Comparison of ENCODE assay signal across 14 cellular contexts in the genomic region with DNA sequence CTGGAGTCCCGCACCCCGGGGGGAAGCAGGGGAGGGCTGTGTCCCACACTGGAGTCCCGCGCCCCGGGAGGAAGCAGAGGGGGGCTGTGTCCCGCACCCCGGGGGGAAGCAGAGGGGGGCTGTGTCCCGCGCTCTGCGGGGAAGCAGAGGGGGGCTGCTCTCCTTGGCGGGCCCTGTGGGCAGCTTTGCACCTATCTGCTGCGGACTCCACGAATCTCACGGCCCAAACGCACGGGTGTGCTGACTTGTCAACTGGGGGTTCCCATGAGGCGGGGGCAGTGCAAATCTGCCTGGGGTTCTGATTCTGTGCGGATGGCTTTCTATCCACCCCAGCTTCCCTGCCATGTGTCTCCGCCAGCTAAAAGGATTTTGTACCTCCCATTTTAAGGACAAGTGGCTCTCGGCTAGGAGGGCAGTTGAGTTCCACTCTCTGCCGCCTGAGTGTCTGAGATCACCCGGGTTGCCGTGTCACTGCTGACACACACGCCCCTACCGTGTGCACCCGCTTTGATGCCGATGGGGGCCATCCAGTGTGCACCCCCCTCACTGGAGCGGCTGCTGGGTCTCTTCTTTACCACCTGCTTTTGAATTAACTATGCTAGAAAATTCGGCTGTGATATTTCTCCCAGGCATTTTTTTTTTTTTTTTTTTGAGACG. TPM values are rescaled to one million over a fixed set of nuclear protein-coding genes. Genes with fewer than 3 reads are reported as not detected.
DNase-seq lines count a peak whose midpoint lies in the region; ATAC-seq and TF ChIP-seq lines count a peak whose summit lies in the region.
"Had no signal": no experiment of that assay in that cellular context is flagged by ENCODE, and none has a peak within 500 bp of the region (broad histone marks: within the 10 kb centered on the region; RNA-seq: fewer than 3 reads in every experiment).

No MANE protein-coding gene starts in this region.

- no peak overlapping the region for H2AFZ ChIP-seq in trophoblast cell (ENCODE audit: insufficient read depth, low read length, poor library complexity)

- H2BK12ac ChIP-seq in trophoblast cell (ENCODE audit: low read length) = no peak overlapping the region

- no peaks in the 10 kb centered on the region for H3K27me3 ChIP-seq in left ventricle myocardium inferior (ENCODE audit: low read depth)
- H3K27me3 ChIP-seq in trophoblast cell (ENCODE audit: insufficient read depth, low read length) = no peaks in the 10 kb centered on the region

- no peaks in the 10 kb centered on the region for H3K36me3 Mint-ChIP-seq in chondrocyte (ENCODE audit: low read depth)
- H3K36me3 Mint-ChIP-seq in T-helper 17 cell (ENCODE audit: low read depth) = no peaks in the 10 kb centered on the region

- ATAC-seq in Right ventricle myocardium superior (ENCODE audit: poor library complexity) (no peak), GM21723 (IDR thresholded peaks at IDR 0.05; ENCODE audit: unreplicated experiment) (no peak), T-helper 17 cell (no peak)
- ATAC-seq: A549 had no signal

- H3K4me2 ChIP-seq in trophoblast cell (ENCODE audit: low read length) = no peak overlapping the region
- H3K4me2 ChIP-seq: A549 had no signal

- H2AK5ac ChIP-seq in trophoblast cell (ENCODE audit: low read length) = no peak overlapping the region

- H4K8ac ChIP-seq in trophoblast cell (ENCODE audit: low read depth, low read length) = no peak overlapping the region

- H3K4me1 ChIP-seq in left ventricle myocardium inferior = peaks cover 37% of the 10 kb centered on the region
- peaks cover 0 to 2% of the 10 kb centered on the region in 2 experiments for H3K4me1 ChIP-seq in trophoblast cell (ENCODE audit: control insufficient read depth in 1 of 2, insufficient read depth in 2 of 2, low read length in 2 of 2)
- H3K4me1 ChIP-seq: A549 had no signal

- H3K27ac Mint-ChIP-seq in chondrocyte (ENCODE audit: unreplicated experiment) (no peak overlapping the region), T-helper 17 cell (no peak overlapping the region)
- H3K27ac Mint-ChIP-seq: CD8-positive, alpha-beta memory T cell; HFFc6 had no signal

- H3K18ac ChIP-seq in trophoblast cell (ENCODE audit: low read length) = peak overlapping the region; percentile 85

- H3K23ac ChIP-seq in trophoblast cell (ENCODE audit: low read length) = no peak overlapping the region

- H3K27ac ChIP-seq in left ventricle myocardium inferior (replicated peaks) (no peak overlapping the region), trophoblast cell (ENCODE audit: low read depth, low read length) (no peak overlapping the region)
- H3K27ac ChIP-seq: A549 had no signal

- DNase-seq in left ventricle myocardium inferior (peak; percentile 5), Right ventricle myocardium superior (no peak), chondrocyte (ENCODE audit: low spot score) (peak; percentile 76), trophoblast cell (no peak), SKM-1 treated with dmso at 0.1 percent for 144 hours (lab: John Stamatoyannopoulos, UW; ENCODE audit: unreplicated experiment) (no peak), T-helper 17 cell (no peak)
- DNase-seq: DMS53, HFFc6, KG1, NCI-H1694 treated with DMSO at 0.1 percent for 48 hours, NCI-H2227 treated with DMSO at 0.1 percent for 48 hours had no signal

- no peak overlapping the region for H2BK120ac ChIP-seq in trophoblast cell (ENCODE audit: insufficient read depth, low read length, poor library complexity)

- H3K27me3 Mint-ChIP-seq in chondrocyte (ENCODE audit: low read depth) (no peaks in the 10 kb centered on the region), T-helper 17 cell (no peaks in the 10 kb centered on the region)
- H3K27me3 Mint-ChIP-seq: CD8-positive, alpha-beta memory T cell had no signal

- H4K12ac ChIP-seq in trophoblast cell (ENCODE audit: low read depth, low read length) = no peak overlapping the region

- no peak overlapping the region for H3K4me3 ChIP-seq in left ventricle myocardium inferior
- H3K4me3 ChIP-seq in trophoblast cell (ENCODE audit: low read depth, low read length) = no peak overlapping the region
- H3K4me3 ChIP-seq: A549 had no signal

- TF ChIP-seq CTCF in left ventricle myocardium inferior (IDR thresholded peaks at IDR 0.05; ENCODE audit: borderline replicate concordance) (no peak), chondrocyte (IDR thresholded peaks at IDR 0.05) (no peak)

- peaks cover 28% of the 10 kb centered on the region for H3K4me1 Mint-ChIP-seq in chondrocyte (ENCODE audit: low read depth)
- H3K4me1 Mint-ChIP-seq in T-helper 17 cell = peaks cover 15% of the 10 kb centered on the region

- H2BK5ac ChIP-seq in trophoblast cell (ENCODE audit: low read depth, low read length, poor library complexity) = no peak overlapping the region

- intact Hi-C loops in left ventricle myocardium inferior (cut with micrococcal nuclease) (no loop called here), Right ventricle myocardium superior (cut with DNase I) (no loop called here)

- H3K36me3 ChIP-seq in left ventricle myocardium inferior (no peaks in the 10 kb centered on the region), trophoblast cell (ENCODE audit: control insufficient read depth in 1 of 2, insufficient read depth in 2 of 2, low read length in 2 of 2) (peaks cover 1 to 10% of the 10 kb centered on the region in 2 experiments)

- H3K79me1 ChIP-seq in trophoblast cell (ENCODE audit: low read length) = no peaks in the 10 kb centered on the region

- H3K14ac ChIP-seq in trophoblast cell (ENCODE audit: low read length) = no peak overlapping the region

- no peak overlapping the region for H3K4me3 Mint-ChIP-seq in chondrocyte (ENCODE audit: unreplicated experiment)
- H3K4me3 Mint-ChIP-seq in T-helper 17 cell = no peak overlapping the region
- H3K4me3 Mint-ChIP-seq: CD8-positive, alpha-beta memory T cell; HFFc6 had no signal

- no peaks in the 10 kb centered on the region for H3K9me3 Mint-ChIP-seq in chondrocyte (ENCODE audit: low read depth)
- H3K9me3 Mint-ChIP-seq: CD8-positive, alpha-beta memory T cell; HFFc6 had no signal

- peaks cover 3% of the 10 kb centered on the region for H3K79me2 ChIP-seq in trophoblast cell (ENCODE audit: control insufficient read depth, insufficient read depth, low read length, poor library complexity)

- peak overlapping the region; percentile 21 for H4K91ac ChIP-seq in trophoblast cell (ENCODE audit: low read depth, low read length)

- H3K9me3 ChIP-seq in left ventricle myocardium inferior (replicated peaks) (no peaks in the 10 kb centered on the region), trophoblast cell (ENCODE audit: insufficient read depth, low read depth, low read length) (no peaks in the 10 kb centered on the region), T-helper 17 cell (ENCODE audit: control insufficient read depth, low read length, poor library complexity, severe bottlenecking) (no peaks in the 10 kb centered on the region)
- H3K9me3 ChIP-seq: A549 had no signal

- WGBS in trophoblast cell (ENCODE audit: extremely low coverage, insufficient coverage, insufficient read length) = no CpG with 5 or more reads among the region's 30 CpGs

- H3K4ac ChIP-seq in trophoblast cell (ENCODE audit: low read depth, low read length) = no peak overlapping the region

- no peak overlapping the region for H3K9ac ChIP-seq in trophoblast cell (ENCODE audit: low read length)

RNA-seq across cellular contexts. Expression of gene GPER1, which starts 20.5 kb away (rescaled TPM):
- total RNA-seq in left ventricle myocardium inferior (3.0 TPM), Right ventricle myocardium superior (2.5 TPM), chondrocyte (5.7 to 9.9 TPM (median 9.5 TPM) in 3 replicates), T-helper 17 cell (under 1 TPM in 1 of 2 donors, not detected in 1; 0.25 TPM)
- polyA plus RNA-seq in trophoblast cell (2013) = 5.2 and 5.3 TPM in 2 replicates
- total RNA-seq: CD8-positive, alpha-beta memory T cell had no signal

RNA-seq across cellular contexts. Expression of gene ZFAND2A, which starts 51.6 kb away (rescaled TPM):
- total RNA-seq in left ventricle myocardium inferior (6.6 TPM), Right ventricle myocardium superior (6.0 TPM), chondrocyte (15.2 to 16.2 TPM (median 15.6 TPM) in 3 replicates), T-helper 17 cell (10 to 100 TPM; 73.6 to 87.8 TPM)
- 24.2 and 26.7 TPM in 2 replicates for polyA plus RNA-seq in trophoblast cell (2013)

Comparison
In these comparisons a context has a peak if more than half of its experiments do, and no peak if none do; other contexts are left out.
1. DNase-seq: peak in left ventricle myocardium inferior (single experiment) and chondrocyte (single experiment); none in Right ventricle myocardium superior (single experiment), trophoblast cell (0 of 2), SKM-1 treated with dmso at 0.1 percent for 144 hours (single experiment) and T-helper 17 cell (0 of 3).